Comparison of ENCODE assay signal across 8 cellular contexts in the genomic region with DNA sequence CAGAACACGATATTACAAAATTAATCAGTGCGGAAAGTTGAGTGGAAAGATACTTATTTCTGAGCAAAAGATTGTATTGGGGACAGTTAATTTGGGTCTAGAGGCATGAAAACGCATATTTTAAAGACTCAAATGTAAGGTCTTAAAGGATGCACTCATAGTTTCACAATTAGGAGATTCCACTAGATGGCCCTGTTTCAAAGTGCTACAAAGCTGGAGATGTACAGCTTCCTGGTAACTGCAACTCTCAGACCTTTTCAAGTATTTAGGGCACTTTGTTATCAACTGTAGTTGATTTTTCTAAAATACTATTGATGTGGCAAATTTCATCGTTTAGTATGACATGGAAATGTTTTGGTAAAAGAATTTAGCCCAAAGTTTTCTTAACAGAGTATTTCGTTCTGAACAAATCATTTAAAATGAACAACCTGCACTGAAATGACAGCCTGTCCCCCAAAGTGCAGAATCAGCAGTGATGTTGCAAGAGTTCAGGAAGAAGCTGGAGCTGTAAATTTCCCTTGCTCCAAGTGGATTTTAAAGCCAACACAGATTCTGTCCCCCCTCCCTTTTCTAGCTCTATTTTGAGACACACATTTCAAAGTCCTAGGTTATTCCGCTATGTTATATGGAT. TPM values are rescaled to one million over a fixed set of nuclear protein-coding genes. Genes with fewer than 3 reads are reported as not detected.
DNase-seq lines count a peak whose midpoint lies in the region; ATAC-seq, FAIRE-seq and TF ChIP-seq lines count a peak whose summit lies in the region.

No MANE protein-coding gene starts in this region.

- TF ChIP-seq CTCF in CD14-positive monocyte (IDR thresholded peaks at IDR 0.05), result peak; percentile 38
- peak; percentile 64 for TF ChIP-seq CTCF in LNCaP clone FGC (IDR thresholded peaks at IDR 0.05; ENCODE audit: control insufficient read depth, extremely low read depth, insufficient read depth)

- H3K9me3 Mint-ChIP-seq in CD14-positive monocyte, result no peaks in the 10 kb centered on the region

- H3K4me3 Mint-ChIP-seq in CD14-positive monocyte, result no peak overlapping the region

- peaks cover 10 to 30% (median 13%) of the 10 kb centered on the region in 3 donors for H3K27me3 Mint-ChIP-seq in CD14-positive monocyte (ENCODE audit: low read depth in 3 of 3)

- peak; percentile 66 for FAIRE-seq in TTC549 (lab: Jason Lieb, UNC)
- FAIRE-seq in urothelium cell line (lab: Jason Lieb, UNC), result no peak

- no peaks in the 10 kb centered on the region for H3K36me3 Mint-ChIP-seq in CD14-positive monocyte

- no peaks in the 10 kb centered on the region for H3K4me1 Mint-ChIP-seq in CD14-positive monocyte

- no peak overlapping the region for H3K4me3 ChIP-seq in LNCaP clone FGC (ENCODE audit: low read depth, low read length)

- no peak overlapping the region for H3K27ac Mint-ChIP-seq in CD14-positive monocyte

- intact Hi-C loops in CD14-positive monocyte (cut with micrococcal nuclease), result no loop called here
- intact Hi-C loops in left ventricle myocardium superior (cut with micrococcal nuclease), result loop anchor here (5.0 kb wide), 1 partner anchor 378 kb away; no protein-coding TSS in a partner anchor

- DNase-seq in CD14-positive monocyte (ENCODE audit: low spot score) (no peak), LNCaP clone FGC (ENCODE audit: low read depth) (no peak), left ventricle myocardium superior (no peak), urothelium cell line (ENCODE audit: low spot score) (peak; percentile 57), T1000 (lab: John Stamatoyannopoulos, UW) (no peak)

- ATAC-seq in GM19351 (IDR thresholded peaks at IDR 0.05; ENCODE audit: unreplicated experiment), result peak; percentile 86
- ATAC-seq in left ventricle myocardium superior, result peak; percentile 52
- no peak for ATAC-seq in HG02763 (IDR thresholded peaks at IDR 0.05; ENCODE audit: unreplicated experiment)

RNA-seq across cellular contexts. Expression of a gene that starts 16.2 kb away (rescaled TPM):
- 10 to 100 TPM; 77.6 to 88.2 TPM for polyA plus RNA-seq in CD14-positive monocyte
- 180 TPM for total RNA-seq in left ventricle myocardium superior

RNA-seq across cellular contexts. Expression of a gene that starts 36.8 kb away (rescaled TPM):
- 10 to 100 TPM in 1 of 2 donors, 1 to 10 TPM in 1; 9.2 to 12.9 TPM for polyA plus RNA-seq in CD14-positive monocyte
- total RNA-seq in left ventricle myocardium superior, result 9.4 TPM

RNA-seq across cellular contexts. Expression of a gene that starts 37.1 kb away (rescaled TPM):
- 10 to 100 TPM; 27.9 to 29.5 TPM for polyA plus RNA-seq in CD14-positive monocyte
- 19.1 TPM for total RNA-seq in left ventricle myocardium superior

RNA-seq across cellular contexts. Expression of a gene that starts 46.3 kb away (rescaled TPM):
- polyA plus RNA-seq in CD14-positive monocyte, result not detected
- not detected for total RNA-seq in left ventricle myocardium superior
